ENCODE assay signal across 16 cellular contexts in the genomic region with DNA sequence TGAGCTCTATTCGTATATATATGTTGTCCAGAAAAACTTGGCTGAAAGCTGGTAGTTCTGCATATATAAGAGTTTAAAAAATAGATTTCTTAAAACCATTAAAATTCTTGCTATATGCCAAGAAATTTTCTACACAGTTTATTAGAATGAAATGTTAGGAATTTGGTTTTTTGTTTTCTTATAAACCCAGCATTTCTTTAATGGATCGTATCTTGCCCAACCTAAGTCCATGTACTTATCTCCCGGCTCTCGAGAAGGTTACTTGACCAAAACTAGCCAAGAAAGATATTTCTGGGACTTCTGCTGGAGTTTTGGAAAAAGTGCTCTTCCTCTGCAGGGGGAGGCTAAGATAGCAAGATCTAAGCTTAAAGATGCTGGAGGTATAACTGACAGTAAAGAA. TPM values are rescaled to one million over a fixed set of nuclear protein-coding genes. Genes with fewer than 3 reads are reported as not detected.
A peak's percentile ranks its signal among the peaks of the same experiment; 100 is the strongest.
DNase-seq lines count a peak whose midpoint lies in the region; ATAC-seq and TF ChIP-seq lines count a peak whose summit lies in the region.
"Had no signal": no experiment of that assay in that cellular context is flagged by ENCODE, and none has a peak within 500 bp of the region (broad histone marks: within the 10 kb centered on the region; RNA-seq: fewer than 3 reads in every experiment).

No MANE protein-coding gene starts in this region.

- TF ChIP-seq CTCF in PC-3 (conservative IDR thresholded peaks at IDR 0.05; ENCODE audit: low read depth, low read length) (no peak), gastrocnemius medialis (IDR thresholded peaks at IDR 0.05 in 4 of 5, conservative IDR thresholded peaks at IDR 0.05 in 1 of 5) (no peak), lower lobe of right lung (IDR thresholded peaks at IDR 0.05) (no peak)

- H3K9me3 ChIP-seq in PC-3 (ENCODE audit: low read length) (no peaks in the 10 kb centered on the region), gastrocnemius medialis (no peaks in the 10 kb centered on the region), lower lobe of right lung (no peaks in the 10 kb centered on the region)
- H3K9me3 ChIP-seq: SJCRH30 had no signal

- no peak overlapping the region for H2AFZ ChIP-seq in PC-3 (ENCODE audit: low read length)

- H3K27ac ChIP-seq in PC-3 (ENCODE audit: low read length), result peak overlapping the region; percentile 83
- H3K27ac ChIP-seq in gastrocnemius medialis, result peak overlapping the region; percentile 88 to 98 (median 94)
- no peak overlapping the region for H3K27ac ChIP-seq in lower lobe of right lung
- H3K27ac ChIP-seq: RWPE1, SJCRH30 had no signal

- H3K4me3 ChIP-seq in PC-3 (ENCODE audit: low read length) (no peak overlapping the region), gastrocnemius medialis (no peak overlapping the region), lower lobe of right lung (no peak overlapping the region)
- H3K4me3 ChIP-seq: SJCRH30 had no signal

- DNase-seq in EH (ENCODE audit: low read depth) (peak; percentile 58), PC-3 (no peak), fibroblast of peridontal ligament (ENCODE audit: extremely low read depth) (peak; percentile 49), gastrocnemius medialis (no peak), lower lobe of right lung (no peak), SK-N-DZ (ENCODE audit: low spot score) (no peak), dedifferentiated amniotic fluid mesenchymal stem cell (ENCODE audit: extremely low spot score) (no peak)
- DNase-seq: AML-193, DMS 273 treated with DMSO at 0.1 percent for 48 hours, KBM-7, MV-4-11, NCI-H187 treated with DMSO at 0.1 percent for 48 hours, SJCRH30 had no signal

- no peak for ATAC-seq in PC-3
- no peak for ATAC-seq in gastrocnemius medialis
- no peak for ATAC-seq in lower lobe of right lung
- no peak for ATAC-seq in GM19467 (IDR thresholded peaks at IDR 0.05; ENCODE audit: unreplicated experiment)

- no TSS peak for BruUV-seq in PC-3 (replicated peaks; lab: Mats Ljungman, UMichigan)

- no peaks in the 10 kb centered on the region for H3F3A ChIP-seq in PC-3 (ENCODE audit: low read length, unreplicated experiment)

- POLR2A ChIA-PET in PC-3 (lab: Charles Lee; ENCODE audit: unreplicated experiment), result no interaction called here

- H3K9ac ChIP-seq in PC-3 (ENCODE audit: low read length), result peak overlapping the region; percentile 21; the same call in 1 of the 2 replicates

- in situ Hi-C loops in gastrocnemius medialis (cut with MboI; ENCODE audit: low sequenced_read_pairs in 4 of 4), result no loop called here

- H4K20me1 ChIP-seq in PC-3 (ENCODE audit: low read length), result no peaks in the 10 kb centered on the region

- no peaks in the 10 kb centered on the region for H3K27me3 ChIP-seq in PC-3 (ENCODE audit: low read length)
- no peaks in the 10 kb centered on the region for H3K27me3 ChIP-seq in gastrocnemius medialis
- H3K27me3 ChIP-seq in lower lobe of right lung (ENCODE audit: low read depth), result no peaks in the 10 kb centered on the region
- H3K27me3 ChIP-seq: SJCRH30 had no signal

- H3K9me2 ChIP-seq in PC-3 (replicated peaks; ENCODE audit: low read length), result no peaks in the 10 kb centered on the region

- peak overlapping the region; percentile 54 for H3K4me2 ChIP-seq in PC-3 (ENCODE audit: low read length)

- no peaks in the 10 kb centered on the region for H3K36me3 ChIP-seq in PC-3 (ENCODE audit: low read depth, low read length)
- H3K36me3 ChIP-seq in gastrocnemius medialis, result no peaks in the 10 kb centered on the region
- H3K36me3 ChIP-seq in lower lobe of right lung, result no peaks in the 10 kb centered on the region
- H3K36me3 ChIP-seq: SJCRH30 had no signal

- TF ChIP-seq POLR2A in gastrocnemius medialis (IDR thresholded peaks at IDR 0.05), result no peak

- H3K79me2 ChIP-seq in PC-3 (ENCODE audit: low read length), result no peaks in the 10 kb centered on the region

- CTCF ChIA-PET in PC-3 (lab: Charles Lee), result no interaction called here

- H3K4me1 ChIP-seq in PC-3 (ENCODE audit: insufficient read depth, low read length) (peaks cover 53% of the 10 kb centered on the region), gastrocnemius medialis (peaks cover 19 to 65% of the 10 kb centered on the region in 2 donors), lower lobe of right lung (no peaks in the 10 kb centered on the region)

- intact Hi-C loops in PC-3 (cut with micrococcal nuclease), result loop anchor here (5.0 kb wide), 2 partner anchors 49 to 69 kb away; no protein-coding TSS in a partner anchor
- intact Hi-C loops in gastrocnemius medialis (cut with DNase I; ENCODE audit: low total_unique reads), result no loop called here
- intact Hi-C loops in lower lobe of right lung (cut with DNase I), result no loop called here

RNA-seq across cellular contexts. Expression of a gene that starts 4.7 kb away (rescaled TPM):
- total RNA-seq in PC-3 (2014; rRNA removed) (not detected in 2 replicates), gastrocnemius medialis (100 to 1,000 TPM in 3 of 4 donors, 10 to 100 TPM in 1; 48.7 to 284 (median 179) TPM), lower lobe of right lung (not detected)
- polyA plus RNA-seq in SK-N-DZ (2014; cell fraction: cytosol; rRNA removed), result not detected in 2 replicates
- 0.06 and 0.09 TPM in 2 replicates for polyA plus RNA-seq in SK-N-DZ (2014; cell fraction: nucleus; rRNA removed)
- polyA plus RNA-seq: CD14-positive monocyte had no signal

RNA-seq across cellular contexts. Expression of a gene that starts 46.0 kb away (rescaled TPM):
- total RNA-seq in PC-3 (2014; rRNA removed) (42.4 and 56.1 TPM in 2 replicates), gastrocnemius medialis (10 to 100 TPM; 25.7 to 37.7 (median 34.7) TPM), lower lobe of right lung (129 TPM)
- 88.0 and 93.2 TPM in 2 replicates for polyA plus RNA-seq in SK-N-DZ (2014; cell fraction: cytosol; rRNA removed)
- 71.1 and 79.1 TPM in 2 replicates for polyA plus RNA-seq in SK-N-DZ (2014; cell fraction: nucleus; rRNA removed)

Comparison
In these comparisons a context has a peak if more than half of its experiments do, and no peak if none do; other contexts are left out.
1. DNase-seq: peak in EH (single experiment) and fibroblast of peridontal ligament (single experiment); none in PC-3 (single experiment), gastrocnemius medialis (0 of 2), lower lobe of right lung (single experiment), SK-N-DZ (single experiment) and dedifferentiated amniotic fluid mesenchymal stem cell (single experiment).
2. RNA of a gene that starts 4.7 kb away (total RNA-seq): 48.7 to 284 TPM in gastrocnemius medialis; not detected in lower lobe of right lung (single experiment) and not detected in PC-3; every median in the first group is over 10 times any median in the second.